Comparison of ENCODE assay signal across 22 cellular contexts in the genomic region with DNA sequence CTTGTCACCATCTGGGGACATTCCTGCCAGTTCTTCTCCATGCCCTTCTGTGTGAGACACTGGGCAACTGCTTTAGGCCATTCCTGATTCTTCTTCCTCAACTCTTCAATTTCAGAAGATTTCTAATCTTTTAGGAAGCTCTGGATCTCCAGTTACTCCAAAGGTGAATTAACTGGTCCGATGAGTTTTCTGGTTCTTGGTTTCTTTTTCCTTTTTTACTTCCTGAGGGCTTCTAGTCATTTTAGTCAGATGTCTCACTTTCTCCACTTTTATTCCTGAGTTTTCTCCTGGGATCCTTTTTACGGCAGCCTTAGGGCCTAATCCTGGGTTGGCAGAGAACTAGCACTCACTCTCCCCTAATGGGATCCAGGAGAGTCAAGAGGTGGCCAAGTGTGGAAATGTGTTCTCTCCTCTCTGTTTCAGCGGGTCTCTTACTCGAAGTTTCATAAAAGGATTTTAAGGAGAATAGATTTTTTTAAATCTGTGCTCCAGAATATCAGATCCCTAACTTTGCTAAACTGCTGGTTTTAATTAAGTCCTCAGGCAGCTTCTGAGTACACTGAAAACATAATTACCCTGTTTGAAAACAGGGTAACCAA.
DNase-seq lines count a peak whose midpoint lies in the region; ATAC-seq and TF ChIP-seq lines count a peak whose summit lies in the region.
"Had no signal": no experiment of that assay in that cellular context is flagged by ENCODE, and none has a peak within 500 bp of the region (broad histone marks: within the 10 kb centered on the region; RNA-seq: fewer than 3 reads in every experiment).

No MANE protein-coding gene starts in this region.

- no peak overlapping the region for H2BK15ac ChIP-seq in mesenchymal stem cell (ENCODE audit: low read depth, poor library complexity, severe bottlenecking)

- H2AFZ ChIP-seq in Karpas-422 (ENCODE audit: low read length) (no peak overlapping the region), mesenchymal stem cell (ENCODE audit: low read depth, low read length) (no peak overlapping the region)

- H2BK120ac ChIP-seq in mesenchymal stem cell (ENCODE audit: low read depth, low read length), result no peak overlapping the region

- H3K18ac ChIP-seq in mesenchymal stem cell (ENCODE audit: low read depth in 1 of 2, low read length in 2 of 2), result no peak overlapping the region

- no peaks in the 10 kb centered on the region for H3K36me3 Mint-ChIP-seq in activated CD8-positive, alpha-beta T cell treated with anti-CD3 and anti-CD28 coated beads for 36 hours (ENCODE audit: low read depth)

- H3K27ac Mint-ChIP-seq in activated CD8-positive, alpha-beta T cell treated with anti-CD3 and anti-CD28 coated beads for 36 hours, result no peak overlapping the region
- H3K27ac Mint-ChIP-seq: activated naive CD4-positive, alpha-beta T cell treated with anti-CD3 and anti-CD28 coated beads, Interleukin-2, amount 50 U/mL, for 24 hours; activated T-helper 17 cell treated with anti-CD3 and anti-CD28 coated beads, Interleukin-2, amount 50 U/mL, for 72 hours; CD4-positive, alpha-beta T cell; effector memory CD8-positive, alpha-beta T cell had no signal

- H2BK12ac ChIP-seq in mesenchymal stem cell (ENCODE audit: low read length in 2 of 2), result no peak overlapping the region

- H2AK5ac ChIP-seq in mesenchymal stem cell (ENCODE audit: low read length, severe bottlenecking), result no peak overlapping the region

- no peak overlapping the region for H3K9ac ChIP-seq in Karpas-422 (ENCODE audit: low read length)
- peak overlapping the region; percentile 72 for H3K9ac ChIP-seq in mesenchymal stem cell (ENCODE audit: low read length)

- no peaks in the 10 kb centered on the region for H4K20me1 ChIP-seq in Karpas-422 (ENCODE audit: insufficient read depth, low read depth, low read length)

- no peak overlapping the region for H2BK5ac ChIP-seq in mesenchymal stem cell (ENCODE audit: low read depth, low read length, poor library complexity, severe bottlenecking)

- 100% methylated on average over 2 of the region's 4 CpGs for WGBS in mesenchymal stem cell
- WGBS in urinary bladder, result 44% methylated on average over 4 of the region's 4 CpGs

- H3K14ac ChIP-seq in mesenchymal stem cell (ENCODE audit: low read length in 2 of 2), result no peak overlapping the region

- no peak for TF ChIP-seq CTCF in ascending aorta (IDR thresholded peaks at IDR 0.05)
- TF ChIP-seq CTCF in GM20000 (IDR thresholded peaks at IDR 0.05; ENCODE audit: extremely low read depth, missing control alignments), result no peak
- no peak for TF ChIP-seq CTCF in activated CD8-positive, alpha-beta T cell treated with anti-CD3 and anti-CD28 coated beads for 36 hours (IDR thresholded peaks at IDR 0.05)

- H3K4me1 ChIP-seq in Karpas-422 (ENCODE audit: low read length) (no peaks in the 10 kb centered on the region), ascending aorta (peaks cover 3 to 7% of the 10 kb centered on the region in 2 donors), mesenchymal stem cell (ENCODE audit: control insufficient read depth, insufficient read depth, low read depth, low read length) (no peaks in the 10 kb centered on the region), urinary bladder (ENCODE audit: insufficient read depth) (no peaks in the 10 kb centered on the region)

- intact Hi-C loops in ascending aorta (cut with DNase I), result no loop called here
- intact Hi-C loops in activated CD8-positive, alpha-beta T cell treated with anti-CD3 and anti-CD28 coated beads for 36 hours (cut with micrococcal nuclease), result no loop called here

- no peaks in the 10 kb centered on the region for H3K27me3 Mint-ChIP-seq in activated CD8-positive, alpha-beta T cell treated with anti-CD3 and anti-CD28 coated beads for 36 hours
- H3K27me3 Mint-ChIP-seq: activated naive CD4-positive, alpha-beta T cell treated with anti-CD3 and anti-CD28 coated beads, Interleukin-2, amount 50 U/mL, for 24 hours; activated T-helper 17 cell treated with anti-CD3 and anti-CD28 coated beads, Interleukin-2, amount 50 U/mL, for 72 hours; CD4-positive, alpha-beta T cell; effector memory CD8-positive, alpha-beta T cell had no signal

- no peak overlapping the region for H3K4me3 Mint-ChIP-seq in activated CD8-positive, alpha-beta T cell treated with anti-CD3 and anti-CD28 coated beads for 36 hours
- H3K4me3 Mint-ChIP-seq: activated naive CD4-positive, alpha-beta T cell treated with anti-CD3 and anti-CD28 coated beads, Interleukin-2, amount 50 U/mL, for 24 hours; activated T-helper 17 cell treated with anti-CD3 and anti-CD28 coated beads, Interleukin-2, amount 50 U/mL, for 72 hours; CD4-positive, alpha-beta T cell; effector memory CD8-positive, alpha-beta T cell had no signal

- H3K79me1 ChIP-seq in mesenchymal stem cell (replicated peaks; ENCODE audit: low read length, poor library complexity, severe bottlenecking), result no peaks in the 10 kb centered on the region

- H3K27ac ChIP-seq in Karpas-422 (ENCODE audit: low read length) (no peak overlapping the region), ascending aorta (peak overlapping the region; percentile 84 to 91), mesenchymal stem cell (ENCODE audit: low read length, poor library complexity, severe bottlenecking) (no peak overlapping the region), urinary bladder (ENCODE audit: low read depth) (peak overlapping the region; percentile 56)
- H3K27ac ChIP-seq: neutrophil had no signal

- H3K4me3 ChIP-seq in Karpas-422 (ENCODE audit: low read length) (no peak overlapping the region), ascending aorta (peak overlapping the region in 1 of 2 donors; percentile 14), mesenchymal stem cell (ENCODE audit: insufficient read depth in 1 of 2, low read depth in 1 of 2, low read length in 2 of 2) (peak overlapping the region in 1 of 2 experiments; percentile 54), urinary bladder (ENCODE audit: low read depth, low read length) (no peak overlapping the region)
- H3K4me3 ChIP-seq: lung had no signal

- no peak overlapping the region for H4K8ac ChIP-seq in mesenchymal stem cell (ENCODE audit: low read length)

- H3K36me3 ChIP-seq in Karpas-422 (ENCODE audit: insufficient read depth, low read length) (no peaks in the 10 kb centered on the region), ascending aorta (no peaks in the 10 kb centered on the region), mesenchymal stem cell (ENCODE audit: control insufficient read depth in 1 of 2, insufficient read depth in 2 of 2, low read depth in 1 of 2, low read length in 2 of 2) (no peaks in the 10 kb centered on the region), urinary bladder (ENCODE audit: insufficient read depth) (no peaks in the 10 kb centered on the region)

- H4K91ac ChIP-seq in mesenchymal stem cell (ENCODE audit: low read length), result no peak overlapping the region

- ATAC-seq in activated CD8-positive, alpha-beta T cell treated with anti-CD3 and anti-CD28 coated beads for 36 hours, result no peak
- ATAC-seq: activated T-helper 17 cell treated with anti-CD3 and anti-CD28 coated beads, Interleukin-2, amount 50 U/mL, for 72 hours; effector memory CD8-positive, alpha-beta T cell had no signal

- POLR2A ChIA-PET in activated CD8-positive, alpha-beta T cell treated with anti-CD3 and anti-CD28 coated beads for 36 hours (lab: Charles Lee), result interaction anchor here (0.7 kb wide), 1 partner anchor 185 kb away, joined by 3 read pairs; no protein-coding TSS in a partner anchor

- H3K9me3 Mint-ChIP-seq in activated CD8-positive, alpha-beta T cell treated with anti-CD3 and anti-CD28 coated beads for 36 hours, result no peaks in the 10 kb centered on the region
- H3K9me3 Mint-ChIP-seq: activated naive CD4-positive, alpha-beta T cell treated with anti-CD3 and anti-CD28 coated beads, Interleukin-2, amount 50 U/mL, for 24 hours; activated T-helper 17 cell treated with anti-CD3 and anti-CD28 coated beads, Interleukin-2, amount 50 U/mL, for 72 hours; CD4-positive, alpha-beta T cell; effector memory CD8-positive, alpha-beta T cell had no signal

- H3K27me3 ChIP-seq in Karpas-422 (ENCODE audit: low read length) (no peaks in the 10 kb centered on the region), ascending aorta (no peaks in the 10 kb centered on the region), mesenchymal stem cell (ENCODE audit: control insufficient read depth in 1 of 2, insufficient read depth in 1 of 2, low read length in 2 of 2) (peaks cover 4 to 40% of the 10 kb centered on the region in 2 experiments)
- H3K27me3 ChIP-seq: neutrophil had no signal

- H3K4me1 Mint-ChIP-seq in activated CD8-positive, alpha-beta T cell treated with anti-CD3 and anti-CD28 coated beads for 36 hours (ENCODE audit: low read depth), result no peaks in the 10 kb centered on the region
- H3K4me1 Mint-ChIP-seq: activated naive CD4-positive, alpha-beta T cell treated with anti-CD3 and anti-CD28 coated beads, Interleukin-2, amount 50 U/mL, for 24 hours; activated T-helper 17 cell treated with anti-CD3 and anti-CD28 coated beads, Interleukin-2, amount 50 U/mL, for 72 hours had no signal

- DNase-seq in Karpas-422 (peak; percentile 32), ascending aorta (ENCODE audit: low spot score in 2 of 2) (no peak), mesenchymal stem cell (no peak), GM20000 (ENCODE audit: low spot score) (no peak), pons (ENCODE audit: low spot score) (no peak)
- DNase-seq in activated CD8-positive, alpha-beta T cell treated with anti-CD3 and anti-CD28 coated beads for 36 hours, result no peak
- DNase-seq: activated CD8-positive, alpha-beta memory T cell treated with anti-CD3 and anti-CD28 coated beads, Interleukin-2, amount 50 U/mL, for 4 hours; CD4-positive, alpha-beta T cell; effector memory CD8-positive, alpha-beta T cell; HCEC 1CT; NCI-H1694; NCI-H226; NCI-H774; small intestine; stimulated activated CD4-positive, alpha-beta T cell treated with anti-CD3 and anti-CD28 coated beads, Interleukin-2, amount 100 ng/mL, for 24 hours; substantia nigra; T-helper 9 cell had no signal

- no peaks in the 10 kb centered on the region for H3K9me2 ChIP-seq in Karpas-422 (replicated peaks; ENCODE audit: insufficient read depth, low read length)

- no peaks in the 10 kb centered on the region for H3K9me3 ChIP-seq in Karpas-422 (ENCODE audit: low read length)
- no peaks in the 10 kb centered on the region for H3K9me3 ChIP-seq in ascending aorta
- H3K9me3 ChIP-seq in mesenchymal stem cell (ENCODE audit: control insufficient read depth, low read length), result no peaks in the 10 kb centered on the region
- H3K9me3 ChIP-seq: neutrophil had no signal

- H3K4me2 ChIP-seq in Karpas-422 (ENCODE audit: low read depth, low read length, poor library complexity, severe bottlenecking) (no peak overlapping the region), mesenchymal stem cell (ENCODE audit: low read length, poor library complexity, severe bottlenecking) (no peak overlapping the region)

- H3K23ac ChIP-seq in mesenchymal stem cell (ENCODE audit: low read length in 2 of 2), result no peak overlapping the region

- CTCF ChIA-PET in activated CD8-positive, alpha-beta T cell treated with anti-CD3 and anti-CD28 coated beads for 36 hours (lab: Charles Lee), result no interaction called here

- no peak overlapping the region for H3K4ac ChIP-seq in mesenchymal stem cell (ENCODE audit: low read depth in 1 of 2, low read length in 2 of 2)

- H3K79me2 ChIP-seq in Karpas-422 (ENCODE audit: low read length), result no peaks in the 10 kb centered on the region

Comparison
In these comparisons a context has a peak if more than half of its experiments do, and no peak if none do; other contexts are left out.
1. H3K27ac ChIP-seq: peak in ascending aorta (2 of 2) and urinary bladder (single experiment); none in Karpas-422 (single experiment) and mesenchymal stem cell (single experiment).